8 cellular contexts compared by ENCODE assay signal in the genomic region with DNA sequence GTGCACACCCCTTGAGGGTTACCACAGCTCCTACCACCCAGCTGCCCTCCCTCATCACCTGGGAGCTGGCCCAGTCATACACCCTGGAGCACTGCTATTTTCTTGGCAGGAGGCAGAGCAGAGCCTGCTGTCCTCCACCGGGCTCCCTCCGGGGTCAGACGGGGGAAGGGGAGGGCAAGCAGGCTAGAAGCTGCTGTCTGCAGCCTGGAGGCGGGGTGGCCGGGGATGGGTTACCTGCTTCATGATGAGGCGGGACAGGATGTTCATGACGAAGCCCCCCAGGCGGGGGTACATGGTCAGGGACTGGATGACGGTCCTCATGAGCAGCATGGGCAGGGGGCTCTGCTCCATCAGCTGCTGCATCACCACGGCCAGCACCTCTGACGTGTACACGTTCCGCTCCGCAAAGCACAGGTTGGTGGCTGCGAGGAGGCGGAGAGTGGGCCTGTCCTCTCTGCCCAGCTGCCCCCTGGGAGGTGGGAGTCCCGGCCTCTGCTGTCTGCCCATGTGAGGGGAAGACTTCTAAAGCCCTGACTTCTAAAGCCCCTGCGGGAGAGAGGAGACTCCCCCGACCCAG. TPM values are rescaled to one million over a fixed set of nuclear protein-coding genes. Genes with fewer than 3 reads are reported as not detected.
A peak's percentile ranks its signal among the peaks of the same experiment; 100 is the strongest.
DNase-seq lines count a peak whose midpoint lies in the region; ATAC-seq and TF ChIP-seq lines count a peak whose summit lies in the region.
"Had no signal": no experiment of that assay in that cellular context is flagged by ENCODE, and none has a peak within 500 bp of the region (broad histone marks: within the 10 kb centered on the region; RNA-seq: fewer than 3 reads in every experiment).

No MANE protein-coding gene starts in this region.

- no peak overlapping the region for H3K27ac ChIP-seq in WERI-Rb-1

- peak; percentile 56 for DNase-seq in DMS53 treated with DMSO at 0.1 percent for 48 hours (lab: John Stamatoyannopoulos, UW; ENCODE audit: unreplicated experiment)
- DNase-seq in NB4 (ENCODE audit: low read depth) = peak; percentile 41
- DNase-seq in left ventricle myocardium superior = no peak
- no peak for DNase-seq in NCI-H2029 treated with DMSO at 0.1 percent for 48 hours (lab: John Stamatoyannopoulos, UW)
- DNase-seq in WERI-Rb-1 = no peak

- H3K9me3 ChIP-seq in WERI-Rb-1 (ENCODE audit: severe bottlenecking) = no peaks in the 10 kb centered on the region

- no peak for TF ChIP-seq CTCF in NB4 (IDR thresholded peaks at IDR 0.05; ENCODE audit: low read depth, low read length)
- no peak for TF ChIP-seq CTCF in WERI-Rb-1 (IDR thresholded peaks at IDR 0.05; ENCODE audit: low read depth, low read length)

- H3K36me3 ChIP-seq in WERI-Rb-1 = peaks cover 19% of the 10 kb centered on the region

- peak; percentile 12 for ATAC-seq in left ventricle myocardium superior
- no peak for ATAC-seq in GM21723 (IDR thresholded peaks at IDR 0.05; ENCODE audit: unreplicated experiment)

- no peaks in the 10 kb centered on the region for H3K27me3 ChIP-seq in WERI-Rb-1 (ENCODE audit: insufficient read depth, low read depth, severe bottlenecking)

- intact Hi-C loops in left ventricle myocardium superior (cut with micrococcal nuclease) = no loop called here

- H3K4me3 ChIP-seq in NB4 (ENCODE audit: low read depth, low read length) (no peak overlapping the region), WERI-Rb-1 (ENCODE audit: low read depth, low read length) (no peak overlapping the region)

- no peak for TF ChIP-seq POLR2A in NB4 (IDR thresholded peaks at IDR 0.05; ENCODE audit: extremely low read depth, insufficient read length)

RNA-seq across cellular contexts. Expression of gene RSPH6A, which starts 2.7 kb away (rescaled TPM):
- total RNA-seq in left ventricle myocardium superior = not detected
- total RNA-seq: epithelial cell of proximal tubule had no signal

RNA-seq across cellular contexts. Expression of gene DMWD, which starts 25.2 kb away (rescaled TPM):
- 64.6 TPM for total RNA-seq in left ventricle myocardium superior

RNA-seq across cellular contexts. Expression of gene DMPK, which starts 35.5 kb away (rescaled TPM):
- 275 TPM for total RNA-seq in left ventricle myocardium superior

RNA-seq across cellular contexts. Expression of gene SYMPK, which starts 45.1 kb away (rescaled TPM):
- 38.3 TPM for total RNA-seq in left ventricle myocardium superior

RNA-seq across cellular contexts. Expression of gene FOXA3, which starts 46.3 kb away (rescaled TPM):
- total RNA-seq in left ventricle myocardium superior = not detected
- total RNA-seq: CD8-positive, alpha-beta T cell had no signal

Comparison
In these comparisons a context has a peak if more than half of its experiments do, and no peak if none do; other contexts are left out.
1. DNase-seq: peak in DMS53 treated with DMSO at 0.1 percent for 48 hours (single experiment) and NB4 (single experiment); none in left ventricle myocardium superior (single experiment), NCI-H2029 treated with DMSO at 0.1 percent for 48 hours (single experiment) and WERI-Rb-1 (single experiment).